Comparison of ENCODE assay signal across 8 cellular contexts in the genomic region with DNA sequence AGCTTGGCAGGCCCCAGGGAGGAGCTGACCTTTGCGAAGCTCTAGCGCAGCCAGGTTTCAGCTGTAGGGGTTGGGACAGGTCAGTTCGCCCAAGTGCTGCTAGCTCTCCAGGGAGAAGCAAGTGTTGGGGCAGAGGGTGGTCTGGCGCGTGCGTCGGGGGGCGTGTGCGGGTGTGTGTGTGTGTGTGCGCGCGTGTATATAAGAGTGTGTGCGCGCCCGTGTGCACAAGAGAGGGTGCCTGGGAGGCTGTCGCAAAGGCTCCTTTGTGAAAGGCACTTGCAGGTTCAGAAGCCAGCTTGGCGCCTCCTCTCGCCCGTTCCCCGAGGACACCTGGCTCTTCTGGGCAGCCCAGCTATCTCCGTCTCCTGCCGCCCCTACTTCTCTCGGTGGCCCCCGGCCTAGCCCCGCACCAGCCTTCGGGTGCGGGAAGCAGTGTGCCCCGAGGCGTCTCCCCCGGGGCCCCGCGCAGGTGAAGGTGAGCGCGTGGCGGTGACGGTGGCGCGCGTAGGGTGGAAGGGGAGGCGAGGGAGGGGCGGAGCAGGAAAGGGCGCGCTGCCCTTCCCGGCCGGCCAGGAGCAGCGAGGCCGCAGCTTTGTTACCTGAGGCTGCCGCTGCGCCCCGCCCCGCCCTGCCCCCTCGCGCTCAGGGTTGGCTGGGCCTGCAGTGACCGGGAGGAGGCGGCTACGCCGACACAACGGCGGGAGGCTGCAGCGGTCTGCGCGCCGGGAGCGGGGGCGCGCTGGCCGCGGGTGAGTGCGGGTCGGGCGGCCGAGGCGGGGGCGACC. TPM values are rescaled to one million over a fixed set of nuclear protein-coding genes. Genes with fewer than 3 reads are reported as not detected.
DNase-seq lines count a peak whose midpoint lies in the region; ATAC-seq and TF ChIP-seq lines count a peak whose summit lies in the region.

A gene with protein sequence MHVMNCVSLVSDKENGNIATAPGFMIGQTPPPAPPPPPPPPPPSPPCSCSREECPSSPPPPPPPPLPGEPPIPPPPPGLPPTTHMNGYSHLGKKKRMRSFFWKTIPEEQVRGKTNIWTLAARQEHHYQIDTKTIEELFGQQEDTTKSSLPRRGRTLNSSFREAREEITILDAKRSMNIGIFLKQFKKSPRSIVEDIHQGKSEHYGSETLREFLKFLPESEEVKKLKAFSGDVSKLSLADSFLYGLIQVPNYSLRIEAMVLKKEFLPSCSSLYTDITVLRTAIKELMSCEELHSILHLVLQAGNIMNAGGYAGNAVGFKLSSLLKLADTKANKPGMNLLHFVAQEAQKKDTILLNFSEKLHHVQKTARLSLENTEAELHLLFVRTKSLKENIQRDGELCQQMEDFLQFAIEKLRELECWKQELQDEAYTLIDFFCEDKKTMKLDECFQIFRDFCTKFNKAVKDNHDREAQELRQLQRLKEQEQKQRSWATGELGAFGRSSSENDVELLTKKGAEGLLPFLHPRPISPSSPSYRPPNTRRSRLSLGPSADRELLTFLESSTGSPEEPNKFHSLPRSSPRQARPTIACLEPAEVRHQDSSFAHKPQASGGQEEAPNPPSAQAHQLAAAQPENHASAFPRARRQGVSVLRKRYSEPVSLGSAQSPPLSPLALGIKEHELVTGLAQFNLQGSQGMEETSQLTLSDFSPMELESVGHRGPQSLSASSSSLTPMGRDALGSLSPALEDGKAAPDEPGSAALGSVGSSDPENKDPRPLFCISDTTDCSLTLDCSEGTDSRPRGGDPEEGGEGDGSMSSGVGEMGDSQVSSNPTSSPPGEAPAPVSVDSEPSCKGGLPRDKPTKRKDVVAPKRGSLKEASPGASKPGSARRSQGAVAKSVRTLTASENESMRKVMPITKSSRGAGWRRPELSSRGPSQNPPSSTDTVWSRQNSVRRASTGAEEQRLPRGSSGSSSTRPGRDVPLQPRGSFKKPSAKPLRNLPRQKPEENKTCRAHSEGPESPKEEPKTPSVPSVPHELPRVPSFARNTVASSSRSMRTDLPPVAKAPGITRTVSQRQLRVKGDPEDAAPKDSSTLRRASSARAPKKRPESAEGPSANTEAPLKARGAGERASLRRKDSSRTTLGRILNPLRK (plus strand): TSS at position 663 of the 785 bp plus-strand sequence. CDS start 6,735 bp downstream, outside the sequence.

- 0 out of 2 replicates have a peak, but pooled peaks cover 5% of the 10 kb centered on the region for H4K20me1 ChIP-seq in OCI-LY3 (ENCODE audit: insufficient read depth, low read length)

- H3K36me3 Mint-ChIP-seq in dendritic cell treated with granulocyte-macrophage colony-stimulating factor and Interleukin-4, amounts not matched to agents 40 ng/mL and 50 ng/mL, for 4 days (ENCODE audit: low read depth) = no peaks in the 10 kb centered on the region

- TF ChIP-seq CTCF in OCI-LY3 (IDR thresholded peaks at IDR 0.05; ENCODE audit: low read depth, low read length) = no peak
- TF ChIP-seq CTCF in lower lobe of right lung (IDR thresholded peaks at IDR 0.05) = no peak
- no peak for TF ChIP-seq CTCF in tibial artery (IDR thresholded peaks at IDR 0.05)

- H3K9me3 ChIP-seq in OCI-LY3 (ENCODE audit: insufficient read depth, low read length) (no peaks in the 10 kb centered on the region), lower lobe of right lung (no peaks in the 10 kb centered on the region), tibial artery (no peaks in the 10 kb centered on the region)

- peaks cover 54% of the 10 kb centered on the region for H3K27me3 ChIP-seq in OCI-LY3 (ENCODE audit: low read depth, low read length)
- H3K27me3 ChIP-seq in lower lobe of right lung (ENCODE audit: low read depth) = peaks cover 40% of the 10 kb centered on the region
- peaks cover 0 to 41% of the 10 kb centered on the region in 2 donors for H3K27me3 ChIP-seq in tibial artery

- no peaks in the 10 kb centered on the region for H3K36me3 ChIP-seq in OCI-LY3 (replicated peaks; ENCODE audit: low read depth, low read length)
- no peaks in the 10 kb centered on the region for H3K36me3 ChIP-seq in lower lobe of right lung
- H3K36me3 ChIP-seq in tibial artery = no peaks in the 10 kb centered on the region

- H3K4me1 Mint-ChIP-seq in dendritic cell treated with granulocyte-macrophage colony-stimulating factor and Interleukin-4, amounts not matched to agents 40 ng/mL and 50 ng/mL, for 4 days (ENCODE audit: low read depth) = peaks cover 21% of the 10 kb centered on the region

- peak within 1 kb of the TSS; percentile 80 for H3K4me3 ChIP-seq in OCI-LY3 (ENCODE audit: low read length)
- H3K4me3 ChIP-seq in lower lobe of right lung = peak within 1 kb of the TSS; percentile 64
- peak within 1 kb of the TSS; percentile 54 to 70 for H3K4me3 ChIP-seq in tibial artery

- peak within 1 kb of the TSS; percentile 69 for H2AFZ ChIP-seq in OCI-LY3 (ENCODE audit: low read depth, low read length)

- peak within 1 kb of the TSS; percentile 96 for H3K4me2 ChIP-seq in OCI-LY3 (ENCODE audit: low read length)

- H3K4me1 ChIP-seq in OCI-LY3 (ENCODE audit: low read length) = peaks cover 12% of the 10 kb centered on the region
- H3K4me1 ChIP-seq in lower lobe of right lung = peaks cover 20% of the 10 kb centered on the region
- peaks cover 0 to 33% (median 23%) of the 10 kb centered on the region in 4 donors for H3K4me1 ChIP-seq in tibial artery

- H3K79me2 ChIP-seq in OCI-LY3 (ENCODE audit: low read length) = no peaks in the 10 kb centered on the region

- peak within 1 kb of the TSS; percentile 57 for H3K4me3 Mint-ChIP-seq in dendritic cell treated with granulocyte-macrophage colony-stimulating factor and Interleukin-4, amounts not matched to agents 40 ng/mL and 50 ng/mL, for 4 days

- peak; percentile 26 for ATAC-seq in HG02759 (IDR thresholded peaks at IDR 0.05; ENCODE audit: unreplicated experiment)
- peak; percentile 94 for ATAC-seq in lower lobe of right lung
- ATAC-seq in HG03439 (IDR thresholded peaks at IDR 0.05; ENCODE audit: unreplicated experiment) = no peak

- DNase-seq in DMS79 (lab: John Stamatoyannopoulos, UW) = peak; percentile 39
- peak; percentile 90 for DNase-seq in lower lobe of right lung
- DNase-seq in tibial artery = no peak
- no peak for DNase-seq in activated effector memory CD4-positive, alpha-beta T cell treated with anti-CD3 and anti-CD28 coated beads, Interleukin-2, amount 50 U/mL, for 16 hours

- H3K27ac Mint-ChIP-seq in dendritic cell treated with granulocyte-macrophage colony-stimulating factor and Interleukin-4, amounts not matched to agents 40 ng/mL and 50 ng/mL, for 4 days = no peak within 1 kb of the TSS

- H3K27me3 Mint-ChIP-seq in dendritic cell treated with granulocyte-macrophage colony-stimulating factor and Interleukin-4, amounts not matched to agents 40 ng/mL and 50 ng/mL, for 4 days = peaks cover 67% of the 10 kb centered on the region

- no peaks in the 10 kb centered on the region for H3K9me3 Mint-ChIP-seq in dendritic cell treated with granulocyte-macrophage colony-stimulating factor and Interleukin-4, amounts not matched to agents 40 ng/mL and 50 ng/mL, for 4 days

- no peak within 1 kb of the TSS for H3K27ac ChIP-seq in OCI-LY3 (ENCODE audit: low read length)
- peak within 1 kb of the TSS; percentile 77 for H3K27ac ChIP-seq in lower lobe of right lung
- H3K27ac ChIP-seq in tibial artery = no peak within 1 kb of the TSS

- intact Hi-C loops in dendritic cell treated with granulocyte-macrophage colony-stimulating factor and Interleukin-4, amounts not matched to agents 40 ng/mL and 50 ng/mL, for 4 days (cut with micrococcal nuclease) = no loop called here
- intact Hi-C loops in lower lobe of right lung (cut with DNase I) = no loop called here
- intact Hi-C loops in tibial artery (cut with DNase I; ENCODE audit: low total_unique reads) = no loop called here

- peak within 1 kb of the TSS; percentile 42; the same call in 1 of the 2 replicates for H3K9ac ChIP-seq in OCI-LY3 (ENCODE audit: low read length)

RNA-seq across cellular contexts. Expression of the gene that starts here (rescaled TPM):
- total RNA-seq in lower lobe of right lung = 21.9 TPM

Comparison
In these comparisons a context has a peak if more than half of its experiments do, and no peak if none do; other contexts are left out.
1. DNase-seq: peak in DMS79 (single experiment) and lower lobe of right lung (single experiment); none in tibial artery (0 of 2) and activated effector memory CD4-positive, alpha-beta T cell treated with anti-CD3 and anti-CD28 coated beads, Interleukin-2, amount 50 U/mL, for 16 hours (single experiment).
2. Peak in every context shown above with its lines, with median percentiles within 50 percentile points of each other: H3K4me3 ChIP-seq.